8 cellular contexts compared by ENCODE assay signal in the genomic region with DNA sequence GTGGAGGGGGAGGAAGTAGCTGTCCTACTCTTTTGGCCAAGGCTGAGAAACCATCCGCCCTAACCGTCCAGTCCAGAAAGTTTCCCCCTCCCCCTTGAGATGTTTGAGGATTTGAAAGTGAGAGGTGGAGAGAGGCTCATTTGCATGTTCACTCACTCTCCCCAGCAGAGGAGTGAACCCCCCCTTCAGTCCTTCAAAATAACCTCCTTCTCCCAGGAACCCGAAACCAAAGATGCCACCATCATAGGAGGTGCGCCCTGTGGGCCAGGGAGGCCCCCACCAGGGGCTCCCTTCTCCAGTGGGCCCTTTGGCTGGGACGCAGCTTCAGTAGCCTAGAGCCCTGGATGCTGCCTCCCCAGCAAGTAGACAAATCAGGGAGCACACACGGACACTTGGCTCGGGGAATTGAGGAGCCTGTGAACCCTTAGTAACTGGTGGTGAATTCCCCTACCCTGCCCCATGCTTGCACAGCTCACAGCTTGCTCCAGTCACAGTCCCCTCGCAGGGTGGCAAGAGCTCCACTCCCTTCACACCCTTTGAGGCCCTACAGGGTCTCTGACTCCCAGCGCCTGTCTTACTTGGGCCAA. TPM values are rescaled to one million over a fixed set of nuclear protein-coding genes. Genes with fewer than 3 reads are reported as not detected.
A peak's percentile ranks its signal among the peaks of the same experiment; 100 is the strongest.
DNase-seq lines count a peak whose midpoint lies in the region; ATAC-seq and TF ChIP-seq lines count a peak whose summit lies in the region.

No MANE protein-coding gene starts in this region.

- no peaks in the 10 kb centered on the region for H3K9me3 Mint-ChIP-seq in T-helper 2 cell treated with Interferon-gamma antibody and Interleukin-4, amounts not matched to agents 5 μg/mL and 100 μg/mL, for 36 hours

- peak overlapping the region in 5 of 8 donors; percentile 27 to 67 (median 34) for H3K4me3 ChIP-seq in spleen
- H3K4me3 ChIP-seq in ovary = no peak overlapping the region

- H3K36me3 ChIP-seq in spleen (peaks cover 0 to 10% (median 0%) of the 10 kb centered on the region in 6 donors), ovary (no peaks in the 10 kb centered on the region)

- DNase-seq in T-helper 2 cell treated with Interferon-gamma antibody and Interleukin-4, amounts not matched to agents 5 μg/mL and 100 μg/mL, for 36 hours (ENCODE audit: low spot score) = no peak
- DNase-seq in T-helper 2 cell (no peak), RWPE1 (ENCODE audit: low spot score) (no peak), spleen (no peak), ovary (no peak), DMS53 (lab: John Stamatoyannopoulos, UW) (no peak)

- H3K36me3 Mint-ChIP-seq in T-helper 2 cell treated with Interferon-gamma antibody and Interleukin-4, amounts not matched to agents 5 μg/mL and 100 μg/mL, for 36 hours (ENCODE audit: low read depth) = peaks cover 29% of the 10 kb centered on the region

- TF ChIP-seq POLR2A in spleen (IDR thresholded peaks at IDR 0.05) (no peak), ovary (IDR thresholded peaks at IDR 0.05) (no peak)

- H3K27me3 ChIP-seq in spleen (replicated peaks in 1 of 7) (no peaks in the 10 kb centered on the region), ovary (no peaks in the 10 kb centered on the region)

- no peak for TF ChIP-seq EP300 in ovary (IDR thresholded peaks at IDR 0.05)

- H3K27ac ChIP-seq in RWPE1 (peak overlapping the region; percentile 3; the same call in 1 of the 2 replicates), spleen (peak overlapping the region; percentile 66 to 93 (median 84)), ovary (peak overlapping the region in 1 of 2 donors; percentile 38)

- ATAC-seq in HG02759 (IDR thresholded peaks at IDR 0.05; ENCODE audit: unreplicated experiment) = peak; percentile 42
- ATAC-seq in GM18519 (IDR thresholded peaks at IDR 0.05; ENCODE audit: low FRiP score, unreplicated experiment) = no peak

- TF ChIP-seq CTCF in RWPE1 (conservative IDR thresholded peaks at IDR 0.05; ENCODE audit: low read depth) (no peak), spleen (IDR thresholded peaks at IDR 0.05 in 8 of 11, conservative IDR thresholded peaks at IDR 0.05 in 3 of 11) (no peak), ovary (IDR thresholded peaks at IDR 0.05) (no peak)

- peaks cover 46% of the 10 kb centered on the region for H3K4me1 Mint-ChIP-seq in T-helper 2 cell treated with Interferon-gamma antibody and Interleukin-4, amounts not matched to agents 5 μg/mL and 100 μg/mL, for 36 hours (ENCODE audit: low read depth)

- WGBS in spleen, 5 donors = 25 to 55% (median 40%) methylated on average over 1 to 9 of the region's 9 CpGs
- 60 to 77% (median 61%) methylated on average over 8 to 9 of the region's 9 CpGs for WGBS in ovary, 3 donors

- H3K4me1 ChIP-seq in spleen = peaks cover 22 to 100% (median 87%) of the 10 kb centered on the region in 6 donors
- peaks cover 6% of the 10 kb centered on the region for H3K4me1 ChIP-seq in ovary (ENCODE audit: insufficient read depth)

- POLR2A ChIA-PET in RWPE1 (lab: Yijun Ruan, JAX; ENCODE audit: low non-redundant PET) = no interaction called here

- H3K9me3 ChIP-seq in spleen = no peaks in the 10 kb centered on the region
- H3K9me3 ChIP-seq in ovary = no peaks in the 10 kb centered on the region

- peak overlapping the region; percentile 87 for H3K27ac Mint-ChIP-seq in T-helper 2 cell treated with Interferon-gamma antibody and Interleukin-4, amounts not matched to agents 5 μg/mL and 100 μg/mL, for 36 hours

- no peaks in the 10 kb centered on the region for H3K27me3 Mint-ChIP-seq in T-helper 2 cell treated with Interferon-gamma antibody and Interleukin-4, amounts not matched to agents 5 μg/mL and 100 μg/mL, for 36 hours (ENCODE audit: low read depth)

- intact Hi-C loops in spleen (cut with DNase I; ENCODE audit: low total_unique reads) (loop anchor here (5.0 kb wide), 1 partner anchor 38 kb away; no protein-coding TSS in a partner anchor), ovary (cut with DNase I) (loop anchor here (5.0 to 10.0 kb wide), 3 partner anchors 88 to 108 kb away; partner anchors contain the start of gene RAB33A (in 3 of the 4))

- H3K4me3 Mint-ChIP-seq in T-helper 2 cell treated with Interferon-gamma antibody and Interleukin-4, amounts not matched to agents 5 μg/mL and 100 μg/mL, for 36 hours = peak overlapping the region; percentile 86

- CTCF ChIA-PET in RWPE1 (lab: Yijun Ruan, JAX) = interaction anchor here (0.6 kb wide), 1 partner anchor 262 kb away, joined by 3 read pairs; no protein-coding TSS in a partner anchor

RNA-seq across cellular contexts. Expression of gene ELF4, which starts 25.6 kb away (rescaled TPM):
- total RNA-seq in spleen = 10 to 100 TPM; 28.7 to 35.3 (median 32.5) TPM
- polyA plus RNA-seq in spleen = 10 to 100 TPM in 1 of 3 donors, 1 to 10 TPM in 2; 6.4 to 10.3 (median 7.0) TPM
- total RNA-seq in ovary = 10 to 100 TPM in 6 of 7 donors, 1 to 10 TPM in 1; 9.3 to 24.2 (median 20.2) TPM
- polyA plus RNA-seq in ovary = 10 to 100 TPM; 13.0 to 25.6 TPM
